In the genomic region with DNA sequence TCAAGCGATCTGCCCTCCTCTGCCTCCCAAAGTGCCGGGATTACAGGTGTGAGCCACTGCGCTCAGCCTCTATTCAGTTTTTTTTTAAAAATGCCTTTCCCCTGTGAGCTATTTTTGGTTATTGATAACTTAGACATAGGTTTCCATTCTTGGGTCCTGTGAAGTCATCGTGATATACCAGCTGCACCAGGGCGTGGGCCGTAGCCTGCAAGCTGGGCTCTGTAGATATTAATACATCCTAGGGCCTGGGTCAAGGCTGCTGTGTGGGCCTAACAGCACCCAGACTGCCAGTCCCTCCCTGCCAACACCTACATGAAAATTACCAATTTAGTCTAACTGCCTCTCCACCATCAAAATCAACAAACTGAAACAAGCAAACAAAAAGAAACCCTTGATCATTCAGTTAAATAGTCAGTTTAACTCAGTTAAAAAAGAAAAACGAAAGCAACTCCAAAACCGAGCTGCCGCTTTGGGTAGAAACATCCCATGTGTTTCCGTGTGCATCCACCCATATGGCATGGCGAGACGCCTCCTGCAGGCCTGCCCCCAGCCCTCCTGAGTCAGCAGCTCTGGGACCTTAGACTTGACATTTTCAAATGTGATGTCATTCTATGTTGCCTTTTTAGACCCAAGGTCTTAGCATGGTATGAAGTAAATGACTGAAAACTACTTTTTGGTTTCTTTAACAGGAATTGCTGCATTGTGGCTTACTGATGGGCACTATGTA, we compare ENCODE assay signal across 15 cellular contexts.
A peak's percentile ranks its signal among the peaks of the same experiment; 100 is the strongest.
DNase-seq lines count a peak whose midpoint lies in the region; ATAC-seq and TF ChIP-seq lines count a peak whose summit lies in the region.
"Had no signal": no experiment of that assay in that cellular context is flagged by ENCODE, and none has a peak within 500 bp of the region (broad histone marks: within the 10 kb centered on the region; RNA-seq: fewer than 3 reads in every experiment).

No MANE protein-coding gene starts in this region.

- no peak for ATAC-seq in left lobe of liver
- no peak for ATAC-seq in GM19452 (IDR thresholded peaks at IDR 0.05; ENCODE audit: unreplicated experiment)

- H3K36me3 Mint-ChIP-seq in Caco-2 (ENCODE audit: insufficient read depth, unreplicated experiment) = no peaks in the 10 kb centered on the region
- H3K36me3 Mint-ChIP-seq: CD8-positive, alpha-beta memory T cell had no signal

- peak overlapping the region; percentile 53 for H3K9ac ChIP-seq in MM.1S (ENCODE audit: low read length)
- H3K9ac ChIP-seq: GM23248 had no signal

- no peaks in the 10 kb centered on the region for H3K79me2 ChIP-seq in MM.1S (ENCODE audit: low read length)

- H3K27ac Mint-ChIP-seq in Caco-2 (ENCODE audit: unreplicated experiment) = no peak overlapping the region
- H3K27ac Mint-ChIP-seq: IgD-negative memory B cell had no signal

- no peaks in the 10 kb centered on the region for H4K20me1 ChIP-seq in MM.1S (ENCODE audit: insufficient read depth, low read length)

- peak overlapping the region; percentile 52; the same call in 1 of the 2 replicates for H2AFZ ChIP-seq in MM.1S (ENCODE audit: low read length)
- H2AFZ ChIP-seq: GM23248 had no signal

- H3K9me3 ChIP-seq in left ventricle myocardium inferior (replicated peaks) (peaks cover 31% of the 10 kb centered on the region), MM.1S (replicated peaks; ENCODE audit: insufficient read depth, low read length) (no peaks in the 10 kb centered on the region), vagina (no peaks in the 10 kb centered on the region), Caco-2 (no peaks in the 10 kb centered on the region)
- H3K9me3 ChIP-seq: BE2C had no signal

- no peaks in the 10 kb centered on the region for H3K4me1 Mint-ChIP-seq in Caco-2 (ENCODE audit: low read depth, unreplicated experiment)
- H3K4me1 Mint-ChIP-seq: CD8-positive, alpha-beta memory T cell; IgD-negative memory B cell had no signal

- DNase-seq in cardiac septum (ENCODE audit: low spot score) = peak; percentile 41
- DNase-seq in left ventricle myocardium inferior = no peak
- peak; percentile 82 for DNase-seq in MM.1S
- DNase-seq in left lobe of liver (ENCODE audit: low spot score) = peak; percentile 11
- peak; percentile 34 to 62 for DNase-seq in vagina (ENCODE audit: extremely low spot score in 2 of 2)
- DNase-seq in AML-193 (lab: John Stamatoyannopoulos, UW) = no peak
- no peak for DNase-seq in Caco-2
- DNase-seq: ACHN; BE2C; CD8-positive, alpha-beta memory T cell; DMS53; GF-D8; GM23248 had no signal

- CTCF ChIA-PET in Caco-2 (lab: Charles Lee) = no interaction called here

- no TSS peak for BruUV-seq in Caco-2 (replicated peaks; lab: Mats Ljungman, UMichigan)

- peaks cover 18% of the 10 kb centered on the region; the same call in 1 of the 2 replicates for H3F3A ChIP-seq in MM.1S (ENCODE audit: insufficient read depth, low read length)

- peak overlapping the region; percentile 79 for H3K4me2 ChIP-seq in MM.1S (ENCODE audit: low read depth, low read length)

- no peak overlapping the region for H3K4me3 ChIP-seq in left ventricle myocardium inferior
- peak overlapping the region; percentile 58 for H3K4me3 ChIP-seq in MM.1S (ENCODE audit: low read length)
- H3K4me3 ChIP-seq in vagina = no peak overlapping the region
- no peak overlapping the region for H3K4me3 ChIP-seq in Caco-2 (ENCODE audit: low read depth, low read length)
- H3K4me3 ChIP-seq: GM23248 had no signal

- H3K4me3 Mint-ChIP-seq in Caco-2 (ENCODE audit: unreplicated experiment) = no peak overlapping the region
- H3K4me3 Mint-ChIP-seq: CD8-positive, alpha-beta memory T cell; IgD-negative memory B cell had no signal

- H3K9me2 ChIP-seq in MM.1S (replicated peaks; ENCODE audit: insufficient read depth, low read length) = no peaks in the 10 kb centered on the region

- H3K27me3 Mint-ChIP-seq in Caco-2 (ENCODE audit: insufficient read depth, unreplicated experiment) = peaks cover 4% of the 10 kb centered on the region
- H3K27me3 Mint-ChIP-seq: CD8-positive, alpha-beta memory T cell; IgD-negative memory B cell had no signal

- H3K27me3 ChIP-seq in left ventricle myocardium inferior (ENCODE audit: low read depth) (peaks cover 16% of the 10 kb centered on the region), MM.1S (replicated peaks; ENCODE audit: insufficient read depth, low read length) (no peaks in the 10 kb centered on the region), vagina (no peaks in the 10 kb centered on the region), Caco-2 (replicated peaks; ENCODE audit: control insufficient read depth, insufficient read depth, low read length) (no peaks in the 10 kb centered on the region)
- H3K27me3 ChIP-seq: BE2C had no signal

- no peaks in the 10 kb centered on the region for H3K36me3 ChIP-seq in left ventricle myocardium inferior
- H3K36me3 ChIP-seq in MM.1S (replicated peaks; ENCODE audit: insufficient read depth, low read length) = no peaks in the 10 kb centered on the region
- no peaks in the 10 kb centered on the region for H3K36me3 ChIP-seq in vagina
- H3K36me3 ChIP-seq in Caco-2 (ENCODE audit: control insufficient read depth, insufficient read depth, low read length) = no peaks in the 10 kb centered on the region
- H3K36me3 ChIP-seq: BE2C had no signal

- TF ChIP-seq CTCF in left ventricle myocardium inferior (IDR thresholded peaks at IDR 0.05; ENCODE audit: borderline replicate concordance) = no peak
- TF ChIP-seq CTCF in MM.1S (IDR thresholded peaks at IDR 0.05; ENCODE audit: low read length) = no peak
- no peak for TF ChIP-seq CTCF in vagina (IDR thresholded peaks at IDR 0.05)
- no peak for TF ChIP-seq CTCF in Caco-2 (IDR thresholded peaks at IDR 0.05; ENCODE audit: insufficient read depth in 1 of 2, low read depth in 1 of 2, low read length in 1 of 2, severe bottlenecking in 1 of 2, unreplicated experiment in 1 of 2)

- intact Hi-C loops in cardiac septum (cut with DNase I) (no loop called here), left ventricle myocardium inferior (cut with micrococcal nuclease) (no loop called here), vagina (cut with DNase I) (no loop called here), Caco-2 (cut with micrococcal nuclease; ENCODE audit: unreplicated experiment) (no loop called here)

- POLR2A ChIA-PET in Caco-2 (lab: Charles Lee) = no interaction called here

- H3K27ac ChIP-seq in left ventricle myocardium inferior (replicated peaks) (no peak overlapping the region), MM.1S (ENCODE audit: low read length) (peak overlapping the region; percentile 86), vagina (no peak overlapping the region)
- H3K27ac ChIP-seq: GM23248 had no signal

- H3K9me3 Mint-ChIP-seq in Caco-2 (ENCODE audit: unreplicated experiment) = peaks cover 19% of the 10 kb centered on the region

- no peak for TF ChIP-seq POLR2A in vagina (IDR thresholded peaks at IDR 0.05)

- H3K4me1 ChIP-seq in left ventricle myocardium inferior (no peaks in the 10 kb centered on the region), MM.1S (ENCODE audit: low read length) (peaks cover 16% of the 10 kb centered on the region), vagina (no peaks in the 10 kb centered on the region), Caco-2 (no peaks in the 10 kb centered on the region)
- H3K4me1 ChIP-seq: BE2C had no signal

Comparison
In these comparisons a context has a peak if more than half of its experiments do, and no peak if none do; other contexts are left out.
1. DNase-seq: peak in cardiac septum (single experiment), MM.1S (single experiment), left lobe of liver (single experiment) and vagina (2 of 2); none in left ventricle myocardium inferior (single experiment), AML-193 (0 of 2) and Caco-2 (0 of 2).